Comparison of ENCODE assay signal across 20 cellular contexts in the genomic region with DNA sequence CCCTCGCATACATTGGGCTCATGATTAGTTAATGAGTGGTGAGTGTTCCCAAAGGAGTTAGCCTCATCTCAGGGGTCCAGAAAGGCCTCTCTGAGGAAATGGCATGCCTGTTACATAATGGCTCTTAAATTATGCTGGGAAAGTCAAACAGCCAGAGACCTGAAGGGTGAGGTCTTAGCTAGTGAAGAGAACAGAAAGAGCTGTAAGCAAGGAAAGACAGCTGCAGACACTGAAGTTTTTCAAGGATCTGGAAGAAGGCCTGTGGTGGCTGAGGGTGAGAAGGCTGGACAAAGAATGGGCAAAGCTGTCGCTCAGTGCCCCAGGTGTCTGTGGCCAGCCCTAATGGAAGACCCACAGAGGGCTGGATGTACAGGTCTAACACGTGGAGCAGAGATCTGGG. TPM values are rescaled to one million over a fixed set of nuclear protein-coding genes. Genes with fewer than 3 reads are reported as not detected.
A peak's percentile ranks its signal among the peaks of the same experiment; 100 is the strongest.
DNase-seq lines count a peak whose midpoint lies in the region; ATAC-seq and TF ChIP-seq lines count a peak whose summit lies in the region.
"Had no signal": no experiment of that assay in that cellular context is flagged by ENCODE, and none has a peak within 500 bp of the region (broad histone marks: within the 10 kb centered on the region; RNA-seq: fewer than 3 reads in every experiment).

No MANE protein-coding gene starts in this region.

- no peaks in the 10 kb centered on the region for H3K9me3 ChIP-seq in CD8-positive, alpha-beta T cell (ENCODE audit: low read length)
- no peaks in the 10 kb centered on the region for H3K9me3 ChIP-seq in ascending aorta
- H3K9me3 ChIP-seq in lung (ENCODE audit: control insufficient read depth in 2 of 2, insufficient read depth in 1 of 2, low read length in 1 of 2), result no peaks in the 10 kb centered on the region
- no peaks in the 10 kb centered on the region for H3K9me3 ChIP-seq in subcutaneous abdominal adipose tissue (ENCODE audit: control insufficient read depth in 5 of 5, low read length in 5 of 5)

- H3K9me3 Mint-ChIP-seq in CD8-positive, alpha-beta T cell, result no peaks in the 10 kb centered on the region
- H3K9me3 Mint-ChIP-seq in activated naive CD4-positive, alpha-beta T cell treated with anti-CD3 and anti-CD28 coated beads, Interleukin-2, amount 10 ng/mL, durations not matched to agents 7 days and 5 days, result no peaks in the 10 kb centered on the region
- H3K9me3 Mint-ChIP-seq: activated T-helper 1 cell treated with anti-CD3 and anti-CD28 coated beads, Interleukin-12 subunit alpha, Interleukin-12 subunit beta, Interleukin-2, Interleukin-4 antibody, amounts not matched to agents 30 ng/mL and 10 ng/mL and 1 ng/mL, durations not matched to agents 14 hours and 24 hours and 36 hours; stimulated activated naive CD8-positive, alpha-beta T cell treated with anti-CD3 and anti-CD28 coated beads, Interleukin-15, Interleukin-2, amounts not matched to agents 100 ng/mL and 50 ng/mL, for 24 hours had no signal

- no peak for TF ChIP-seq CTCF in CD8-positive, alpha-beta T cell (IDR thresholded peaks at IDR 0.05)
- TF ChIP-seq CTCF in ascending aorta (IDR thresholded peaks at IDR 0.05) (no peak), lung (IDR thresholded peaks at IDR 0.05; ENCODE audit: control extremely low read depth, extremely low read depth) (no peak)

- CTCF ChIA-PET in CD8-positive, alpha-beta T cell (lab: Charles Lee), result no interaction called here
- CTCF ChIA-PET in activated naive CD4-positive, alpha-beta T cell treated with anti-CD3 and anti-CD28 coated beads, Interleukin-2, amount 10 ng/mL, durations not matched to agents 7 days and 5 days (lab: Charles Lee), result no interaction called here

- H3K27me3 Mint-ChIP-seq in CD8-positive, alpha-beta T cell (ENCODE audit: low read depth), result no peaks in the 10 kb centered on the region
- H3K27me3 Mint-ChIP-seq in activated naive CD4-positive, alpha-beta T cell treated with anti-CD3 and anti-CD28 coated beads, Interleukin-2, amount 10 ng/mL, durations not matched to agents 7 days and 5 days, result no peaks in the 10 kb centered on the region
- H3K27me3 Mint-ChIP-seq: stimulated activated naive CD8-positive, alpha-beta T cell treated with anti-CD3 and anti-CD28 coated beads, Interleukin-15, Interleukin-2, amounts not matched to agents 100 ng/mL and 50 ng/mL, for 24 hours had no signal

- no peak overlapping the region for H3K4me3 Mint-ChIP-seq in CD8-positive, alpha-beta T cell
- no peak overlapping the region for H3K4me3 Mint-ChIP-seq in activated naive CD4-positive, alpha-beta T cell treated with anti-CD3 and anti-CD28 coated beads, Interleukin-2, amount 10 ng/mL, durations not matched to agents 7 days and 5 days
- H3K4me3 Mint-ChIP-seq: activated CD8-positive, alpha-beta T cell treated with anti-CD3 and anti-CD28 coated beads, Interleukin-2, amount 10 ng/mL, durations not matched to agents 7 days and 5 days; activated T-helper 1 cell treated with anti-CD3 and anti-CD28 coated beads, Interleukin-12 subunit alpha, Interleukin-12 subunit beta, Interleukin-2, Interleukin-4 antibody, amounts not matched to agents 30 ng/mL and 10 ng/mL and 1 ng/mL, durations not matched to agents 14 hours and 24 hours and 36 hours; stimulated activated naive CD8-positive, alpha-beta T cell treated with anti-CD3 and anti-CD28 coated beads, Interleukin-15, Interleukin-2, amounts not matched to agents 100 ng/mL and 50 ng/mL, for 24 hours had no signal

- POLR2A ChIA-PET in CD8-positive, alpha-beta T cell (lab: Charles Lee), result no interaction called here

- H3K27ac ChIP-seq in CD8-positive, alpha-beta T cell (ENCODE audit: low read depth, low read length), result no peak overlapping the region
- H3K27ac ChIP-seq in ascending aorta (peak overlapping the region; percentile 92 to 96), lung (ENCODE audit: low read depth in 1 of 2, low read length in 1 of 2) (peak overlapping the region; percentile 59 to 91), subcutaneous abdominal adipose tissue (ENCODE audit: low read depth, low read length) (peak overlapping the region; percentile 78)

- no peaks in the 10 kb centered on the region for H3K27me3 ChIP-seq in CD8-positive, alpha-beta T cell (ENCODE audit: insufficient read depth, low read length)
- H3K27me3 ChIP-seq in ascending aorta (no peaks in the 10 kb centered on the region), lung (ENCODE audit: control insufficient read depth, insufficient read depth) (no peaks in the 10 kb centered on the region), subcutaneous abdominal adipose tissue (ENCODE audit: control insufficient read depth in 5 of 5, insufficient read depth in 4 of 5, low read length in 5 of 5) (no peaks in the 10 kb centered on the region)

- peak overlapping the region in 3 of 5 donors; percentile 6 to 67 (median 60) for H3K9ac ChIP-seq in subcutaneous abdominal adipose tissue (ENCODE audit: low read length in 5 of 5)

- peaks cover 6% of the 10 kb centered on the region for H3K4me1 ChIP-seq in CD8-positive, alpha-beta T cell (ENCODE audit: insufficient read depth, low read length)
- H3K4me1 ChIP-seq in ascending aorta, result peaks cover 34 to 76% of the 10 kb centered on the region in 2 donors
- H3K4me1 ChIP-seq in lung (ENCODE audit: control insufficient read depth in 2 of 2, insufficient read depth in 2 of 2, low read length in 2 of 2), result peaks cover 21 to 30% of the 10 kb centered on the region in 2 donors
- peaks cover 11 to 55% (median 50%) of the 10 kb centered on the region in 5 donors for H3K4me1 ChIP-seq in subcutaneous abdominal adipose tissue (ENCODE audit: control insufficient read depth in 5 of 5, insufficient read depth in 5 of 5, low read length in 5 of 5)

- H3K4me3 ChIP-seq in CD8-positive, alpha-beta T cell (ENCODE audit: low read depth, low read length), result no peak overlapping the region
- no peak overlapping the region for H3K4me3 ChIP-seq in ascending aorta
- no peak overlapping the region for H3K4me3 ChIP-seq in lung
- H3K4me3 ChIP-seq in subcutaneous abdominal adipose tissue (ENCODE audit: low read depth in 1 of 5, low read length in 5 of 5), result no peak overlapping the region

- peaks cover 47% of the 10 kb centered on the region for H3K4me1 Mint-ChIP-seq in CD8-positive, alpha-beta T cell (ENCODE audit: low read depth)
- peaks cover 19% of the 10 kb centered on the region for H3K4me1 Mint-ChIP-seq in activated naive CD4-positive, alpha-beta T cell treated with anti-CD3 and anti-CD28 coated beads, Interleukin-2, amount 10 ng/mL, durations not matched to agents 7 days and 5 days

- 81 to 87% methylated on average over 3 of the region's 3 CpGs for WGBS in lung, 2 donors

- intact Hi-C loops in CD8-positive, alpha-beta T cell (cut with DNase I, micrococcal nuclease), result no loop called here
- intact Hi-C loops in ascending aorta (cut with DNase I), result loop anchor here (5.0 kb wide), 1 partner anchor 116 kb away; no protein-coding TSS in a partner anchor

- H3K27ac Mint-ChIP-seq in CD8-positive, alpha-beta T cell, result peak overlapping the region; percentile 55
- H3K27ac Mint-ChIP-seq in activated naive CD4-positive, alpha-beta T cell treated with anti-CD3 and anti-CD28 coated beads, Interleukin-2, amount 10 ng/mL, durations not matched to agents 7 days and 5 days, result no peak overlapping the region
- H3K27ac Mint-ChIP-seq: stimulated activated naive CD8-positive, alpha-beta T cell treated with anti-CD3 and anti-CD28 coated beads, Interleukin-15, Interleukin-2, amounts not matched to agents 100 ng/mL and 50 ng/mL, for 24 hours had no signal

- no peaks in the 10 kb centered on the region for H3K36me3 ChIP-seq in CD8-positive, alpha-beta T cell (ENCODE audit: insufficient read depth, low read length)
- H3K36me3 ChIP-seq in ascending aorta, result no peaks in the 10 kb centered on the region
- H3K36me3 ChIP-seq in lung (ENCODE audit: control insufficient read depth in 2 of 2, insufficient read depth in 2 of 2, low read length in 2 of 2), result peaks cover 0 to 2% of the 10 kb centered on the region in 2 donors
- H3K36me3 ChIP-seq in subcutaneous abdominal adipose tissue (ENCODE audit: control insufficient read depth in 5 of 5, insufficient read depth in 5 of 5, low read length in 5 of 5), result peaks cover 0 to 3% (median 0%) of the 10 kb centered on the region in 5 donors

- ATAC-seq in CD8-positive, alpha-beta T cell, result no peak
- ATAC-seq in lung (ENCODE audit: insufficient read depth, low FRiP score), result no peak
- ATAC-seq: activated CD8-positive, alpha-beta T cell treated with anti-CD3 and anti-CD28 coated beads, Interleukin-2, amount 10 ng/mL, durations not matched to agents 7 days and 5 days had no signal

- DNase-seq in CD8-positive, alpha-beta T cell, result no peak
- DNase-seq in ascending aorta (ENCODE audit: low spot score in 2 of 2) (no peak), lung (ENCODE audit: low spot score) (no peak), NCI-H2171 (lab: John Stamatoyannopoulos, UW) (no peak), HPDE6-E6E7 (ENCODE audit: extremely low spot score) (no peak)
- no peak for DNase-seq in activated naive CD4-positive, alpha-beta T cell treated with anti-CD3 and anti-CD28 coated beads, Interleukin-2, amount 10 ng/mL, durations not matched to agents 7 days and 5 days
- DNase-seq: activated CD8-positive, alpha-beta T cell treated with anti-CD3 and anti-CD28 coated beads, Interleukin-2, amount 10 ng/mL, durations not matched to agents 7 days and 5 days; amniotic stem cell; GF-D8; hippocampal formation; NCI-H1417; NK-92 treated with Interleukin-12 subunit alpha and Interleukin-12 subunit beta, amount 100 ng/mL, for 24 hours; SHP77 had no signal

- peaks cover 54% of the 10 kb centered on the region for H3K36me3 Mint-ChIP-seq in CD8-positive, alpha-beta T cell
- peaks cover 35% of the 10 kb centered on the region for H3K36me3 Mint-ChIP-seq in activated naive CD4-positive, alpha-beta T cell treated with anti-CD3 and anti-CD28 coated beads, Interleukin-2, amount 10 ng/mL, durations not matched to agents 7 days and 5 days

RNA-seq across cellular contexts. Expression of gene SP2, which starts 10.4 kb away (rescaled TPM):
- total RNA-seq in CD8-positive, alpha-beta T cell, result 10 to 100 TPM; 24.5 to 26.0 TPM
- 198 TPM for total RNA-seq in ascending aorta
- total RNA-seq in lung, result 10 to 100 TPM in 1 of 2 donors, 1 to 10 TPM in 1; 4.9 to 19.9 TPM
- 10 to 100 TPM in 1 of 2 donors, 1 to 10 TPM in 1; 5.8 to 16.4 TPM for polyA plus RNA-seq in lung

RNA-seq across cellular contexts. Expression of gene PNPO, which starts 34.9 kb away (rescaled TPM):
- 1 to 10 TPM; 5.7 to 5.8 TPM for total RNA-seq in CD8-positive, alpha-beta T cell
- total RNA-seq in ascending aorta, result 36.7 TPM
- 10 to 100 TPM in 1 of 2 donors, 1 to 10 TPM in 1; 9.3 to 43.9 TPM for total RNA-seq in lung
- polyA plus RNA-seq in lung, result 10 to 100 TPM; 10.9 to 11.5 TPM

RNA-seq across cellular contexts. Expression of gene PRR15L, which starts 51.2 kb away (rescaled TPM):
- not detected for total RNA-seq in CD8-positive, alpha-beta T cell
- total RNA-seq in ascending aorta, result not detected
- total RNA-seq in lung, result 10 to 100 TPM; 59.5 to 86.9 TPM
- 10 to 100 TPM; 64.2 to 98.5 TPM for polyA plus RNA-seq in lung
- total RNA-seq: activated CD8-positive, alpha-beta T cell treated with anti-CD3 and anti-CD28 coated beads, Interleukin-2, amount 10 ng/mL, durations not matched to agents 7 days and 5 days; activated T-helper 1 cell treated with anti-CD3 and anti-CD28 coated beads, Interleukin-12 subunit alpha, Interleukin-12 subunit beta, Interleukin-2, Interleukin-4 antibody, amounts not matched to agents 30 ng/mL and 10 ng/mL and 1 ng/mL, durations not matched to agents 14 hours and 24 hours and 36 hours; dermis microvascular lymphatic vessel endothelial cell; fibroblast of lung; LHCN-M2; T-helper 1 cell treated with Interleukin-12 subunit alpha and Interleukin-12 subunit beta and Interleukin-4 antibody, amounts not matched to agents 30 ng/mL and 1 ng/mL, for 36 hours had no signal
- polyA plus RNA-seq: fibroblast of lung had no signal

RNA-seq across cellular contexts. Expression of gene SP6, which starts 55.5 kb away (rescaled TPM):
- under 1 TPM; 0.22 to 0.38 TPM for total RNA-seq in CD8-positive, alpha-beta T cell
- total RNA-seq in ascending aorta, result 0.11 TPM
- 1 to 10 TPM; 2.5 to 4.5 TPM for total RNA-seq in lung
- polyA plus RNA-seq in lung, result 1 to 10 TPM; 2.3 to 4.4 TPM
- total RNA-seq: LHCN-M2 had no signal

Comparison
In these comparisons a context has a peak if more than half of its experiments do, and no peak if none do; other contexts are left out.
1. RNA of gene PRR15L, which starts 51.2 kb away (total RNA-seq): 59.5 to 86.9 TPM in lung; not detected in CD8-positive, alpha-beta T cell and not detected in ascending aorta (single experiment); every median in the first group is over 10 times any median in the second.